In the genomic region with DNA sequence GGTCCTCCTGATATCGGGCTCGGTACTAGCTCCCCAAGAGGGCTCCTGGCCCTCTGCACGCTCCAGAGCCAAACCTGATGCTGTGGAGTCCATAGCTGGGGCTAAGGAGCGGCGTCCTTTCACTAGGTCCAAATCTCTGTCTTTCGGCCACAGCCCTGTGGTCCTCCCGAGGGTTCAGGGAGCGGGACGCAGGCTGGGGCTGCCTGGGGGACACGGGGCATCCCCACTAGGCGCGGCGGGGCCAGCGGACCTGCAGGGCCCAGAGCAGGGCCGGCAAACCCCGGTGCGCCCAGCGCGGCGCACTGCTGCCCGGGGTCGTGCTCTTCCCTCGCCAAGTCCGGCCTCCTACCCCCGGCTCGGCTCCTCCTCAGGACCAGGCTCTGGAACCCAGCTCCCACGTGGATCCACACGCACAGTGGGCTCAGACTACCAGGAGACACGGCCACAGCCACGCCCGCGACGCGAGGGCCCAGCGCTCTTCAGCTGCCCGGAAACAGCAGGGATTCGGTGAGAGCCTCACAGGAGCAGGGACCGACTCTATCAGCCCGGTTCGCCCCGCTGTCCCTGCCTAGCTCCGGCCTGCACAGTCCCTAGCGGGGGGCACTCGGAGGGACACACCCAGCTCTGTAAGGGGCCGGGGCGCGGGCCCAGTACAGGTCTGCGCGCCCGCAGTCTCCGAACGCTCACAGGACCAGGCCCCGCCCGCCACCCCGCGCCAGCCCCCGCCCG, we compare ENCODE assay signal across 8 cellular contexts. TPM values are rescaled to one million over a fixed set of nuclear protein-coding genes. Genes with fewer than 3 reads are reported as not detected.
DNase-seq lines count a peak whose midpoint lies in the region; ATAC-seq and TF ChIP-seq lines count a peak whose summit lies in the region.

No MANE protein-coding gene starts in this region.

- H3K4me2 ChIP-seq in HCT116 (ENCODE audit: low read length) = peak overlapping the region; percentile 72

- no peak for TF ChIP-seq CTCF in HCT116 (IDR thresholded peaks at IDR 0.05 in 2 of 3, conservative IDR thresholded peaks at IDR 0.05 in 1 of 3; ENCODE audit: borderline replicate concordance in 1 of 3, insufficient read depth in 1 of 3, low read depth in 2 of 3, low read length in 2 of 3)
- no peak for TF ChIP-seq CTCF in fibroblast of pulmonary artery (IDR thresholded peaks at IDR 0.05; ENCODE audit: low read length, missing control alignments)
- no peak for TF ChIP-seq CTCF in upper lobe of left lung (IDR thresholded peaks at IDR 0.05)

- no peaks in the 10 kb centered on the region for H4K20me1 ChIP-seq in HCT116 (ENCODE audit: insufficient read depth)

- no peaks in the 10 kb centered on the region for H3K27me3 Mint-ChIP-seq in activated CD4-positive, alpha-beta T cell treated with anti-CD3 and anti-CD28 coated beads, Interleukin-2, amount 10 ng/mL, durations not matched to agents 24 days and 14 days
- H3K27me3 Mint-ChIP-seq in naive B cell = no peaks in the 10 kb centered on the region

- peak overlapping the region; percentile 39; the same call in 1 of the 2 replicates for H3K9ac ChIP-seq in HCT116 (ENCODE audit: low read length)

- H3K36me3 ChIP-seq in HCT116 (ENCODE audit: control insufficient read depth in 1 of 2, insufficient read depth in 2 of 2, low read length in 2 of 2) = 0 out of 4 replicates have a peak, but pooled peaks cover 0 to 5% of the 10 kb centered on the region in 2 experiments
- H3K36me3 ChIP-seq in MG63 = peaks cover 13% of the 10 kb centered on the region
- H3K36me3 ChIP-seq in upper lobe of left lung = peaks cover 0 to 20% (median 12%) of the 10 kb centered on the region in 4 donors

- no TSS peak for BruUV-seq in HCT116 (replicated peaks; lab: Mats Ljungman, UMichigan)

- 16 to 20% methylated on average over 1 to 5 of the region's 58 CpGs for WGBS in upper lobe of left lung, 2 donors

- CTCF ChIA-PET in HCT116 (lab: Charles Lee) = no interaction called here

- peak overlapping the region; percentile 84 for H3K4me3 Mint-ChIP-seq in activated CD4-positive, alpha-beta T cell treated with anti-CD3 and anti-CD28 coated beads, Interleukin-2, amount 10 ng/mL, durations not matched to agents 24 days and 14 days
- peak overlapping the region; percentile 80 to 92 (median 87) for H3K4me3 Mint-ChIP-seq in naive B cell

- peaks cover 26% of the 10 kb centered on the region for H3K36me3 Mint-ChIP-seq in activated CD4-positive, alpha-beta T cell treated with anti-CD3 and anti-CD28 coated beads, Interleukin-2, amount 10 ng/mL, durations not matched to agents 24 days and 14 days (ENCODE audit: low read depth)
- H3K36me3 Mint-ChIP-seq in naive B cell = peaks cover 13 to 27% of the 10 kb centered on the region in 2 donors

- H3K4me3 ChIP-seq in HCT116 (replicated peaks in 1 of 2; ENCODE audit: low read depth in 1 of 2, low read length in 2 of 2) (peak overlapping the region; percentile 45 to 53), MG63 (peak overlapping the region; percentile 52), fibroblast of pulmonary artery (replicated peaks; ENCODE audit: low read depth, low read length) (peak overlapping the region; percentile 71), upper lobe of left lung (peak overlapping the region; percentile 54 to 87 (median 64))

- DNase-seq in activated CD4-positive, alpha-beta T cell treated with anti-CD3 and anti-CD28 coated beads, Interleukin-2, amount 10 ng/mL, durations not matched to agents 24 days and 14 days = no peak
- DNase-seq in activated CD4-positive, alpha-beta T cell treated with anti-CD3 and anti-CD28 coated beads, Interleukin-2, amount 50 U/mL, for 1 hour = no peak
- DNase-seq in HCT116 (ENCODE audit: low read depth, low spot score) (no peak), MG63 (peak; percentile 48), activated T-cell treated with anti-CD3 and anti-CD28 coated beads for 48 hours (ENCODE audit: low read depth) (peak; percentile 32), fibroblast of pulmonary artery (ENCODE audit: low read depth) (peak; percentile 45), naive B cell (peak; percentile 7), upper lobe of left lung (peak; percentile 40 to 90)

- intact Hi-C loops in activated CD4-positive, alpha-beta T cell treated with anti-CD3 and anti-CD28 coated beads, Interleukin-2, amount 10 ng/mL, durations not matched to agents 24 days and 14 days (cut with micrococcal nuclease) = loop anchor here (1.0 kb wide), 1 partner anchor 37 kb away; no protein-coding TSS in a partner anchor
- intact Hi-C loops in HCT116 (cut with micrococcal nuclease) = no loop called here

- H3K79me2 ChIP-seq in HCT116 (ENCODE audit: insufficient read depth, low read length) = peaks cover 2% of the 10 kb centered on the region; the same call in 1 of the 2 replicates

- no peak for TF ChIP-seq EP300 in upper lobe of left lung (IDR thresholded peaks at IDR 0.05)

- peaks cover 0 to 8% of the 10 kb centered on the region in 2 experiments; a peak in 2 of 4 replicates for H3K4me1 ChIP-seq in HCT116 (ENCODE audit: control insufficient read depth in 1 of 2, insufficient read depth in 2 of 2, low read length in 2 of 2)
- H3K4me1 ChIP-seq in upper lobe of left lung = peaks cover 6 to 24% (median 10%) of the 10 kb centered on the region in 4 donors

- RAD21 ChIA-PET in HCT116 (lab: Charles Lee; ENCODE audit: low non-redundant PET in 1 of 2, low total read pairs in 2 of 2, uncharacterized antibody in 2 of 2, unreplicated experiment in 2 of 2) = no interaction called here

- peaks cover 13% of the 10 kb centered on the region for H3K4me1 Mint-ChIP-seq in activated CD4-positive, alpha-beta T cell treated with anti-CD3 and anti-CD28 coated beads, Interleukin-2, amount 10 ng/mL, durations not matched to agents 24 days and 14 days
- peaks cover 7 to 21% (median 14%) of the 10 kb centered on the region in 3 donors for H3K4me1 Mint-ChIP-seq in naive B cell

- TF ChIP-seq POLR2A in HCT116 (IDR thresholded peaks at IDR 0.05; ENCODE audit: borderline replicate concordance, extremely low read depth, insufficient read depth, insufficient read length) = no peak
- TF ChIP-seq POLR2A in upper lobe of left lung (IDR thresholded peaks at IDR 0.05) = no peak

- no peak for TF ChIP-seq RAD21 in HCT116 (IDR thresholded peaks at IDR 0.05; ENCODE audit: low read depth)

- no peak overlapping the region for H2AFZ ChIP-seq in HCT116 (ENCODE audit: low read depth, low read length, poor library complexity, severe bottlenecking)

- H3K27ac ChIP-seq in HCT116 (ENCODE audit: low read depth, low read length) (peak overlapping the region; percentile 55; the same call in 1 of the 2 replicates), upper lobe of left lung (peak overlapping the region; percentile 73 to 87 (median 78))

- POLR2A ChIA-PET in HCT116 (lab: Charles Lee) = no interaction called here

- H3K9me2 ChIP-seq in HCT116 (ENCODE audit: insufficient read depth) = no peaks in the 10 kb centered on the region

- H3K9me3 Mint-ChIP-seq in activated CD4-positive, alpha-beta T cell treated with anti-CD3 and anti-CD28 coated beads, Interleukin-2, amount 10 ng/mL, durations not matched to agents 24 days and 14 days = peaks cover 21% of the 10 kb centered on the region
- peaks cover 0 to 14% (median 3%) of the 10 kb centered on the region in 7 donors for H3K9me3 Mint-ChIP-seq in naive B cell

- H3K27me3 ChIP-seq in HCT116 (ENCODE audit: insufficient read depth, low read length) (no peaks in the 10 kb centered on the region), MG63 (no peaks in the 10 kb centered on the region), upper lobe of left lung (no peaks in the 10 kb centered on the region)

- H3K9me3 ChIP-seq in HCT116 (ENCODE audit: control insufficient read depth in 1 of 2, insufficient read depth in 1 of 2, low read depth in 1 of 2, low read length in 2 of 2) = no peaks in the 10 kb centered on the region; a peak in 2 of 4 replicates
- H3K9me3 ChIP-seq in MG63 = peaks cover under 1% of the 10 kb centered on the region; the same call in 1 of the 2 replicates
- H3K9me3 ChIP-seq in upper lobe of left lung = peaks cover 0 to 10% (median 5%) of the 10 kb centered on the region in 4 donors

- ATAC-seq in HCT116 (peak; percentile 72), naive B cell (ENCODE audit: low read depth in 2 of 2) (peak; percentile 55 to 68), upper lobe of left lung (ENCODE audit: low FRiP score in 2 of 2) (peak; percentile 69 to 76)

- peak overlapping the region; percentile 53 for H3K27ac Mint-ChIP-seq in activated CD4-positive, alpha-beta T cell treated with anti-CD3 and anti-CD28 coated beads, Interleukin-2, amount 10 ng/mL, durations not matched to agents 24 days and 14 days
- peak overlapping the region in 1 of 6 donors; percentile 57 for H3K27ac Mint-ChIP-seq in naive B cell

RNA-seq across cellular contexts. Expression of gene ZNF514, which starts 0.6 kb away (rescaled TPM):
- 8.2 and 8.3 TPM in 2 replicates for total RNA-seq in activated CD4-positive, alpha-beta T cell treated with anti-CD3 and anti-CD28 coated beads, Interleukin-2, amount 10 ng/mL, durations not matched to agents 24 days and 14 days
- total RNA-seq in HCT116 (2021; ENCODE audit: unreplicated experiment) = 8.5 TPM
- polyA plus RNA-seq in HCT116 (2012) = 4.3 and 5.0 TPM in 2 replicates
- total RNA-seq in MG63 (2014; rRNA removed; shearing (Covaris generic); ENCODE audit: low replicate concordance) = 5.0 and 7.1 TPM in 2 replicates
- polyA plus RNA-seq in naive B cell (ENCODE audit: low read depth in 6 of 6) = 10 to 100 TPM in 3 of 6 donors, 1 to 10 TPM in 3; 6.7 to 11.2 (median 8.9) TPM
- total RNA-seq in upper lobe of left lung = 10 to 100 TPM; 12.5 to 49.2 (median 15.9) TPM

RNA-seq across cellular contexts. Expression of gene ZNF2, which starts 6.6 kb away (rescaled TPM):
- 4.4 and 5.4 TPM in 2 replicates for total RNA-seq in activated CD4-positive, alpha-beta T cell treated with anti-CD3 and anti-CD28 coated beads, Interleukin-2, amount 10 ng/mL, durations not matched to agents 24 days and 14 days
- total RNA-seq in HCT116 (2021; ENCODE audit: unreplicated experiment) = 3.4 TPM
- 2.1 and 3.1 TPM in 2 replicates for polyA plus RNA-seq in HCT116 (2012)
- 3.3 and 4.2 TPM in 2 replicates for total RNA-seq in MG63 (2014; rRNA removed; shearing (Covaris generic); ENCODE audit: low replicate concordance)
- 1 to 10 TPM; 2.4 to 7.3 (median 3.4) TPM for polyA plus RNA-seq in naive B cell (ENCODE audit: low read depth in 6 of 6)
- total RNA-seq in upper lobe of left lung = 10 to 100 TPM in 1 of 6 donors, 1 to 10 TPM in 4, not detected in 1; 4.1 to 12.6 (median 4.5) TPM

RNA-seq across cellular contexts. Expression of gene MRPS5, which starts 37.4 kb away (rescaled TPM):
- 97.4 and 103 TPM in 2 replicates for total RNA-seq in activated CD4-positive, alpha-beta T cell treated with anti-CD3 and anti-CD28 coated beads, Interleukin-2, amount 10 ng/mL, durations not matched to agents 24 days and 14 days
- total RNA-seq in HCT116 (2021; ENCODE audit: unreplicated experiment) = 70.6 TPM
- polyA plus RNA-seq in HCT116 (2012) = 63.3 and 67.9 TPM in 2 replicates
- 66.2 and 71.0 TPM in 2 replicates for total RNA-seq in MG63 (2014; rRNA removed; shearing (Covaris generic); ENCODE audit: low replicate concordance)
- polyA plus RNA-seq in naive B cell (ENCODE audit: low read depth in 6 of 6) = 10 to 100 TPM; 28.5 to 48.2 (median 35.3) TPM
- total RNA-seq in upper lobe of left lung = 10 to 100 TPM; 37.5 to 77.5 (median 47.9) TPM

RNA-seq across cellular contexts. Expression of gene ZNF892, which starts 48.3 kb away (rescaled TPM):
- 4.7 and 5.5 TPM in 2 replicates for total RNA-seq in activated CD4-positive, alpha-beta T cell treated with anti-CD3 and anti-CD28 coated beads, Interleukin-2, amount 10 ng/mL, durations not matched to agents 24 days and 14 days
- total RNA-seq in HCT116 (2021; ENCODE audit: unreplicated experiment) = 0.27 TPM
- polyA plus RNA-seq in HCT116 (2012) = 0.05 and 0.07 TPM in 2 replicates
- 0.74 and 1.7 TPM in 2 replicates for total RNA-seq in MG63 (2014; rRNA removed; shearing (Covaris generic); ENCODE audit: low replicate concordance)
- polyA plus RNA-seq in naive B cell (ENCODE audit: low read depth in 6 of 6) = 1 to 10 TPM in 2 of 6 donors, under 1 TPM in 3, not detected in 1; 0.25 to 1.3 (median 0.58) TPM
- total RNA-seq in upper lobe of left lung = 10 to 100 TPM in 2 of 6 donors, 1 to 10 TPM in 4; 2.4 to 13.6 (median 4.4) TPM

Comparison
In these comparisons a context has a peak if more than half of its experiments do, and no peak if none do; other contexts are left out.
1. DNase-seq: peak in MG63 (single experiment), activated T-cell treated with anti-CD3 and anti-CD28 coated beads for 48 hours (single experiment), fibroblast of pulmonary artery (single experiment), naive B cell (single experiment) and upper lobe of left lung (2 of 2); none in activated CD4-positive, alpha-beta T cell treated with anti-CD3 and anti-CD28 coated beads, Interleukin-2, amount 10 ng/mL, durations not matched to agents 24 days and 14 days (single experiment), activated CD4-positive, alpha-beta T cell treated with anti-CD3 and anti-CD28 coated beads, Interleukin-2, amount 50 U/mL, for 1 hour (single experiment) and HCT116 (single experiment).
2. Peak in every context shown above with its lines, with median percentiles within 50 percentile points of each other: ATAC-seq and H3K4me3 ChIP-seq.